In the genomic region with DNA sequence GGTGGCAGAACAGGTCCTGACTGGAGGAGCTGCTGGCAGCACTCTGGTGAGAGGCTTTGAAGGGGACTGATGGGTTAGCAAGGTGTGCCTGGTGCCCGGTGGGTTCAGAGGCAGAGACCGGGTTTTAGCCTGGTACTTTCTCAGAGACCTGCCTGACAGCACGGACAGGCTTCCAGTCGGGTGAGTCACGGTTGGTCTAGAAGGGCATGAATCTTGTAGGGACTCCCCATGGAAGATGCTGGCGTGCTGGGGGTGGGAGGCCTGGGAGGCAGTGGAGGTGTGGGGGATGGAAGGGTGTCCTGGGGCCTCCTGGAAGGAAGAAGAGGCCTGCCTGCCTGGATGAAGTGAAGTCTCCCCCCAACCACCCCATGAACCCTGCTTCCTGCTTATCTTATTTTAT, we compare ENCODE assay signal across 15 cellular contexts. TPM values are rescaled to one million over a fixed set of nuclear protein-coding genes. Genes with fewer than 3 reads are reported as not detected.
DNase-seq lines count a peak whose midpoint lies in the region; ATAC-seq, FAIRE-seq and TF ChIP-seq lines count a peak whose summit lies in the region.
"Had no signal": no experiment of that assay in that cellular context is flagged by ENCODE, and none has a peak within 500 bp of the region (broad histone marks: within the 10 kb centered on the region; RNA-seq: fewer than 3 reads in every experiment).

No MANE protein-coding gene starts in this region.

- TF ChIP-seq POLR2A in spleen (IDR thresholded peaks at IDR 0.05): no peak

- no peak overlapping the region for H2AFZ ChIP-seq in neural progenitor cell (replicated peaks)

- H3K36me3 ChIP-seq in bronchial epithelial cell (ENCODE audit: control insufficient read depth, insufficient read depth, low read length) (no peaks in the 10 kb centered on the region), endodermal cell (ENCODE audit: control insufficient read depth, insufficient read depth, low read length) (no peaks in the 10 kb centered on the region), neural progenitor cell (no peaks in the 10 kb centered on the region), spleen (no peaks in the 10 kb centered on the region)
- H3K36me3 ChIP-seq: BLaER1 treated with 17β-estradiol and CSF1 and Interleukin-3, amounts not matched to agents 10 nM and 100 nM; HAP-1 had no signal

- H3K4me3 Mint-ChIP-seq in endodermal cell: peak overlapping the region; percentile 18
- no peak overlapping the region for H3K4me3 Mint-ChIP-seq in neural progenitor cell
- H3K4me3 Mint-ChIP-seq: B cell; CD8-positive, alpha-beta T cell had no signal

- intact Hi-C loops in spleen (cut with DNase I; ENCODE audit: low total_unique reads): no loop called here

- H3K9me3 ChIP-seq in endodermal cell (ENCODE audit: control insufficient read depth, low read length) (no peaks in the 10 kb centered on the region), neural progenitor cell (ENCODE audit: low read depth) (no peaks in the 10 kb centered on the region), spleen (no peaks in the 10 kb centered on the region)
- H3K9me3 ChIP-seq: BLaER1 treated with 17β-estradiol and CSF1 and Interleukin-3, amounts not matched to agents 10 nM and 100 nM; HAP-1 had no signal

- H3K36me3 Mint-ChIP-seq in endodermal cell (ENCODE audit: low read depth) (no peaks in the 10 kb centered on the region), neural progenitor cell (no peaks in the 10 kb centered on the region)
- H3K36me3 Mint-ChIP-seq: CD8-positive, alpha-beta T cell had no signal

- H3K79me2 ChIP-seq in neural progenitor cell (ENCODE audit: low read depth): no peaks in the 10 kb centered on the region

- H3K4me2 ChIP-seq in neural progenitor cell: no peak overlapping the region
- H3K4me2 ChIP-seq: BLaER1 treated with 17β-estradiol and CSF1 and Interleukin-3, amounts not matched to agents 10 nM and 100 nM had no signal

- H4K20me1 ChIP-seq in neural progenitor cell (ENCODE audit: low read depth): no peaks in the 10 kb centered on the region
- H4K20me1 ChIP-seq: BLaER1 treated with 17β-estradiol and CSF1 and Interleukin-3, amounts not matched to agents 10 nM and 100 nM had no signal

- TF ChIP-seq CTCF in bronchial epithelial cell (IDR thresholded peaks at IDR 0.05; ENCODE audit: insufficient read depth, low read length, severe bottlenecking) (no peak), endodermal cell (conservative IDR thresholded peaks at IDR 0.05) (no peak), neural progenitor cell (IDR thresholded peaks at IDR 0.05) (no peak), spleen (IDR thresholded peaks at IDR 0.05 in 8 of 11, conservative IDR thresholded peaks at IDR 0.05 in 3 of 11) (no peak)

- H3K4me1 ChIP-seq in endodermal cell (ENCODE audit: control insufficient read depth, insufficient read depth, low read length) (peaks cover 3% of the 10 kb centered on the region), neural progenitor cell (no peaks in the 10 kb centered on the region), spleen (no peaks in the 10 kb centered on the region)
- H3K4me1 ChIP-seq: BLaER1 treated with 17β-estradiol and CSF1 and Interleukin-3, amounts not matched to agents 10 nM and 100 nM; HAP-1 had no signal

- H3K4me3 ChIP-seq in bronchial epithelial cell (ENCODE audit: low read depth, low read length): no peak overlapping the region
- H3K4me3 ChIP-seq in endodermal cell (ENCODE audit: low read length): no peak overlapping the region
- H3K4me3 ChIP-seq in neural progenitor cell: no peak overlapping the region
- H3K4me3 ChIP-seq in spleen: no peak overlapping the region
- H3K4me3 ChIP-seq: BLaER1 treated with 17β-estradiol and CSF1 and Interleukin-3, amounts not matched to agents 10 nM and 100 nM; HAP-1 had no signal

- WGBS in endodermal cell (ENCODE audit: insufficient coverage in 1 of 2, insufficient read length in 1 of 2), 2 experiments: 93 to 98% methylated on average over 3 to 6 of the region's 6 CpGs
- 81 to 95% (median 91%) methylated on average over 6 of the region's 6 CpGs for WGBS in spleen, 5 donors

- no peak for ATAC-seq in HG03457 (IDR thresholded peaks at IDR 0.05; ENCODE audit: unreplicated experiment)
- ATAC-seq: CD8-positive, alpha-beta T cell had no signal

- peaks cover 6% of the 10 kb centered on the region for H3K27me3 ChIP-seq in bronchial epithelial cell (ENCODE audit: control insufficient read depth, insufficient read depth, low read length)
- no peaks in the 10 kb centered on the region for H3K27me3 ChIP-seq in endodermal cell (ENCODE audit: control insufficient read depth, insufficient read depth, low read length, poor library complexity, severe bottlenecking)
- H3K27me3 ChIP-seq in neural progenitor cell: no peaks in the 10 kb centered on the region
- peaks cover 0 to 3% (median 0%) of the 10 kb centered on the region in 7 donors for H3K27me3 ChIP-seq in spleen (replicated peaks in 1 of 7)
- H3K27me3 ChIP-seq: BLaER1 treated with 17β-estradiol and CSF1 and Interleukin-3, amounts not matched to agents 10 nM and 100 nM had no signal

- H3K9me3 Mint-ChIP-seq in endodermal cell (no peaks in the 10 kb centered on the region), neural progenitor cell (no peaks in the 10 kb centered on the region)
- H3K9me3 Mint-ChIP-seq: CD8-positive, alpha-beta T cell had no signal

- H3K4me1 Mint-ChIP-seq in endodermal cell (peaks cover 27% of the 10 kb centered on the region), neural progenitor cell (peaks cover 16% of the 10 kb centered on the region)
- H3K4me1 Mint-ChIP-seq: B cell had no signal

- H3F3A ChIP-seq in neural progenitor cell (ENCODE audit: low read depth): no peaks in the 10 kb centered on the region

- no peak overlapping the region for H3K9ac ChIP-seq in endodermal cell (ENCODE audit: extremely low read depth, low read length, poor library complexity, severe bottlenecking)
- no peak overlapping the region for H3K9ac ChIP-seq in neural progenitor cell
- H3K9ac ChIP-seq: BLaER1 treated with 17β-estradiol and CSF1 and Interleukin-3, amounts not matched to agents 10 nM and 100 nM had no signal

- H3K27ac ChIP-seq in endodermal cell (ENCODE audit: low read depth, low read length) (no peak overlapping the region), neural progenitor cell (no peak overlapping the region), spleen (no peak overlapping the region)
- H3K27ac ChIP-seq: BLaER1 treated with 17β-estradiol and CSF1 and Interleukin-3, amounts not matched to agents 10 nM and 100 nM had no signal

- peak overlapping the region; percentile 22 for H3K27ac Mint-ChIP-seq in endodermal cell
- peak overlapping the region; percentile 94 for H3K27ac Mint-ChIP-seq in neural progenitor cell
- H3K27ac Mint-ChIP-seq: B cell; CD8-positive, alpha-beta T cell had no signal

- H3K27me3 Mint-ChIP-seq in endodermal cell (ENCODE audit: insufficient read depth) (peaks cover 28% of the 10 kb centered on the region), neural progenitor cell (ENCODE audit: insufficient read depth, low read depth) (peaks cover 5% of the 10 kb centered on the region)

- DNase-seq in bronchial epithelial cell (ENCODE audit: low read depth) (peak; percentile 26), endodermal cell (no peak), neural progenitor cell (ENCODE audit: low spot score) (no peak), spleen (peak; percentile 65), NCI-H1105 (lab: John Stamatoyannopoulos, UW) (no peak), activated gamma-delta T cell (lab: John Stamatoyannopoulos, UW) (no peak)
- DNase-seq: Calu3; CD8-positive, alpha-beta T cell; DMS79 treated with DMSO at 0.1 percent for 48 hours; GF-D8 had no signal

- no peak for FAIRE-seq in bronchial epithelial cell (lab: Jason Lieb, UNC)

RNA-seq across cellular contexts. Expression of gene ACKR3, which starts 52.6 kb away (rescaled TPM):
- total RNA-seq in bronchial epithelial cell (17.9 and 22.0 TPM in 2 replicates), endodermal cell (100 to 1,000 TPM in 1 of 2 donors, 10 to 100 TPM in 1; 76.9 to 110 TPM), neural progenitor cell (ENCODE audit: low replicate concordance) (0.71 and 1.6 TPM in 2 replicates), spleen (100 to 1,000 TPM in 2 of 7 donors, 10 to 100 TPM in 5; 46.9 to 164 (median 86.8) TPM)
- polyA plus RNA-seq in endodermal cell (2013, experiment 1 of 2): 53.8 TPM
- 66.2 TPM for polyA plus RNA-seq in endodermal cell (2013, experiment 2 of 2)
- 10 to 100 TPM; 11.5 to 15.0 (median 12.8) TPM for polyA plus RNA-seq in spleen
- total RNA-seq: HT-29 had no signal

Comparison
In these comparisons a context has a peak if more than half of its experiments do, and no peak if none do; other contexts are left out.
1. DNase-seq: peak in bronchial epithelial cell (single experiment) and spleen (single experiment); none in endodermal cell (single experiment), neural progenitor cell (single experiment), NCI-H1105 (single experiment) and activated gamma-delta T cell (single experiment).